In genomic region chr6:147689398-147689797, GRCh38 we compare ENCODE assay signal across 26 cellular contexts.
DNase-seq lines count a peak whose midpoint lies in the region; ATAC-seq, FAIRE-seq and TF ChIP-seq lines count a peak whose summit lies in the region.
"Had no signal": no experiment of that assay in that cellular context is flagged by ENCODE, and none has a peak within 500 bp of the region (broad histone marks: within the 10 kb centered on the region; RNA-seq: fewer than 3 reads in every experiment).

No MANE protein-coding gene starts in this region.

- H3K27me3 ChIP-seq in GM23338 (ENCODE audit: insufficient read depth) (no peaks in the 10 kb centered on the region), PC-3 (ENCODE audit: low read length) (no peaks in the 10 kb centered on the region), keratinocyte (ENCODE audit: control insufficient read depth, extremely low read depth, insufficient read depth, low read length) (no peaks in the 10 kb centered on the region), stomach (no peaks in the 10 kb centered on the region), mesendoderm (ENCODE audit: insufficient read depth, low read length, poor library complexity) (no peaks in the 10 kb centered on the region)
- H3K27me3 ChIP-seq: BLaER1, Peyer's patch had no signal

- H3K4me2 ChIP-seq in GM23338, result no peak overlapping the region
- H3K4me2 ChIP-seq in PC-3 (ENCODE audit: low read length), result no peak overlapping the region
- H3K4me2 ChIP-seq in keratinocyte (ENCODE audit: control insufficient read depth, extremely low read depth, insufficient read depth, low read depth, low read length), result no peak overlapping the region
- H3K4me2 ChIP-seq in mesendoderm (ENCODE audit: low read length), result no peak overlapping the region
- H3K4me2 ChIP-seq: BLaER1, KMS-11 had no signal

- no peaks in the 10 kb centered on the region for H3K79me1 ChIP-seq in mesendoderm (ENCODE audit: low read length)

- H3K9me3 Mint-ChIP-seq in GM23338, result no peaks in the 10 kb centered on the region; the same call in 2 of the 3 replicates
- H3K9me3 Mint-ChIP-seq: CD4-positive, alpha-beta T cell had no signal

- H3K18ac ChIP-seq in mesendoderm (ENCODE audit: low read length), result no peak overlapping the region

- no peaks in the 10 kb centered on the region for H3K9me3 ChIP-seq in PC-3 (ENCODE audit: low read length)
- no peaks in the 10 kb centered on the region for H3K9me3 ChIP-seq in keratinocyte (ENCODE audit: control insufficient read depth, low read depth, low read length)
- H3K9me3 ChIP-seq in stomach, result no peaks in the 10 kb centered on the region
- H3K9me3 ChIP-seq: BLaER1, Peyer's patch had no signal

- dilution Hi-C loops in keratinocyte (cut with MboI; ENCODE audit: extremely low pct_ligation_motif_present, low sequenced_read_pairs), result no loop called here

- no peak overlapping the region for H3K4me3 ChIP-seq in GM23338
- no peak overlapping the region for H3K4me3 ChIP-seq in PC-3 (ENCODE audit: low read length)
- H3K4me3 ChIP-seq in epithelial cell of esophagus (ENCODE audit: low read length), result no peak overlapping the region
- no peak overlapping the region for H3K4me3 ChIP-seq in keratinocyte (ENCODE audit: control insufficient read depth in 2 of 3, extremely low read depth in 1 of 3, insufficient read depth in 2 of 3, low read depth in 1 of 3, low read length in 3 of 3)
- H3K4me3 ChIP-seq in stomach, result no peak overlapping the region
- H3K4me3 ChIP-seq in mesendoderm (ENCODE audit: low read length), result no peak overlapping the region
- H3K4me3 ChIP-seq: BLaER1, Peyer's patch had no signal

- H3K9me2 ChIP-seq in GM23338 (ENCODE audit: insufficient read depth), result no peaks in the 10 kb centered on the region
- H3K9me2 ChIP-seq in PC-3 (replicated peaks; ENCODE audit: low read length), result no peaks in the 10 kb centered on the region

- H3K4ac ChIP-seq in mesendoderm (ENCODE audit: low read depth, low read length), result no peak overlapping the region

- H3K4me3 Mint-ChIP-seq in GM23338, result no peak overlapping the region
- H3K4me3 Mint-ChIP-seq: CD4-positive, alpha-beta T cell had no signal

- no TSS peak for BruUV-seq in PC-3 (replicated peaks; lab: Mats Ljungman, UMichigan)

- no peak for TF ChIP-seq POLR2A in stomach (IDR thresholded peaks at IDR 0.05)

- H4K20me1 ChIP-seq in GM23338 (replicated peaks; ENCODE audit: insufficient read depth) (no peaks in the 10 kb centered on the region), PC-3 (ENCODE audit: low read length) (no peaks in the 10 kb centered on the region), keratinocyte (ENCODE audit: control insufficient read depth, extremely low read depth, insufficient read depth, low read length) (no peaks in the 10 kb centered on the region)
- H4K20me1 ChIP-seq: BLaER1 had no signal

- no peak for TF ChIP-seq EP300 in stomach (IDR thresholded peaks at IDR 0.05)

- H3K27ac ChIP-seq in GM23338 (ENCODE audit: low read depth) (no peak overlapping the region), PC-3 (ENCODE audit: low read length) (no peak overlapping the region), keratinocyte (ENCODE audit: control insufficient read depth, insufficient read depth, low read length) (no peak overlapping the region), stomach (no peak overlapping the region), mesendoderm (ENCODE audit: low read depth, low read length) (no peak overlapping the region)
- H3K27ac ChIP-seq: BLaER1, KMS-11, Peyer's patch had no signal

- H3K36me3 ChIP-seq in GM23338 (ENCODE audit: insufficient read depth) (no peaks in the 10 kb centered on the region), PC-3 (ENCODE audit: low read depth, low read length) (no peaks in the 10 kb centered on the region), keratinocyte (ENCODE audit: control insufficient read depth in 2 of 2, extremely low read depth in 1 of 2, insufficient read depth in 2 of 2, low read length in 2 of 2) (no peaks in the 10 kb centered on the region), stomach (no peaks in the 10 kb centered on the region), mesendoderm (ENCODE audit: control insufficient read depth, insufficient read depth, low read length) (no peaks in the 10 kb centered on the region)
- H3K36me3 ChIP-seq: BLaER1, Peyer's patch had no signal

- no peaks in the 10 kb centered on the region for H3K4me1 ChIP-seq in GM23338 (ENCODE audit: insufficient read depth)
- no peaks in the 10 kb centered on the region for H3K4me1 ChIP-seq in PC-3 (ENCODE audit: insufficient read depth, low read length)
- H3K4me1 ChIP-seq in keratinocyte (ENCODE audit: control insufficient read depth, extremely low read depth, insufficient read depth, low read length), result peaks cover 4% of the 10 kb centered on the region
- H3K4me1 ChIP-seq in stomach, result no peaks in the 10 kb centered on the region
- no peaks in the 10 kb centered on the region for H3K4me1 ChIP-seq in mesendoderm (ENCODE audit: control insufficient read depth, low read depth, low read length)
- H3K4me1 ChIP-seq: BLaER1, Peyer's patch had no signal

- H3K9me1 ChIP-seq in keratinocyte (ENCODE audit: control insufficient read depth, extremely low read depth, insufficient read depth, low read length), result no peaks in the 10 kb centered on the region

- no peaks in the 10 kb centered on the region for H3K36me3 Mint-ChIP-seq in GM23338 (ENCODE audit: low read depth)

- ATAC-seq in GM23338 (no peak), PC-3 (peak; percentile 73), HG03175 (IDR thresholded peaks at IDR 0.05; ENCODE audit: unreplicated experiment) (no peak)
- ATAC-seq: HepG2 had no signal

- H2BK15ac ChIP-seq in mesendoderm (replicated peaks; ENCODE audit: low read depth), result no peak overlapping the region

- TF ChIP-seq CTCF in GM23338 (conservative IDR thresholded peaks at IDR 0.05; ENCODE audit: low read depth in 2 of 2) (no peak), PC-3 (conservative IDR thresholded peaks at IDR 0.05; ENCODE audit: low read depth, low read length) (no peak), epithelial cell of esophagus (IDR thresholded peaks at IDR 0.05; ENCODE audit: insufficient read depth, low read depth, low read length, missing control alignments) (no peak), keratinocyte (optimal IDR thresholded peaks at IDR 0.05 in 1 of 3, IDR thresholded peaks at IDR 0.05 in 1 of 3, conservative IDR thresholded peaks at IDR 0.05 in 1 of 3; ENCODE audit: extremely low read depth in 1 of 3, insufficient read depth in 2 of 3, low read length in 3 of 3) (no peak), stomach (IDR thresholded peaks at IDR 0.05) (no peak)

- no peak overlapping the region for H3K27ac Mint-ChIP-seq in GM23338
- H3K27ac Mint-ChIP-seq: CD4-positive, alpha-beta T cell had no signal

- DNase-seq in GM23338 (ENCODE audit: low spot score), result no peak
- peak; percentile 57 for DNase-seq in PC-3
- peak; percentile 22 for DNase-seq in epithelial cell of esophagus (ENCODE audit: low read depth)
- no peak for DNase-seq in keratinocyte (ENCODE audit: low read depth, low spot score)
- no peak for DNase-seq in stomach
- DNase-seq in mesendoderm, result no peak
- no peak for DNase-seq in NOMO-1 treated with dmso at 0.1 percent for 144 hours (lab: John Stamatoyannopoulos, UW; ENCODE audit: unreplicated experiment)
- DNase-seq: CD4-positive, alpha-beta T cell; COR-L47; DMS79 treated with DMSO at 0.1 percent for 48 hours; NCI-H1092 treated with DMSO at 0.1 percent for 48 hours; NCI-H146; NCI-H2029 treated with DMSO at 0.1 percent for 48 hours; NCI-H345; NCI-H524; NCI-H774; NK-92 treated with Interleukin-12 subunit alpha and Interleukin-12 subunit beta, amount 100 ng/mL, for 24 hours; Peyer's patch; Right ventricle myocardium superior had no signal

- no peaks in the 10 kb centered on the region for H3F3A ChIP-seq in GM23338 (replicated peaks; ENCODE audit: low read depth)
- H3F3A ChIP-seq in PC-3 (ENCODE audit: low read length, unreplicated experiment), result no peaks in the 10 kb centered on the region

- H3K9ac ChIP-seq in PC-3 (ENCODE audit: low read length), result no peak overlapping the region
- H3K9ac ChIP-seq in keratinocyte (ENCODE audit: control insufficient read depth, extremely low read depth, insufficient read depth, low read length), result no peak overlapping the region
- H3K9ac ChIP-seq in mesendoderm (ENCODE audit: low read length), result no peak overlapping the region
- H3K9ac ChIP-seq: BLaER1, KMS-11 had no signal

- no peak overlapping the region for H3K23ac ChIP-seq in mesendoderm (ENCODE audit: low read length)

- no peak for FAIRE-seq in keratinocyte (lab: Jason Lieb, UNC)
- FAIRE-seq: G401.6, GM18507, H54, HepG2 had no signal

- no peak overlapping the region for H4K8ac ChIP-seq in mesendoderm (ENCODE audit: low read depth, low read length)

- peak overlapping the region; percentile 6; the same call in 1 of the 2 replicates for H2AFZ ChIP-seq in GM23338
- H2AFZ ChIP-seq in PC-3 (ENCODE audit: low read length), result no peak overlapping the region
- peak overlapping the region; percentile 30 for H2AFZ ChIP-seq in keratinocyte (ENCODE audit: control insufficient read depth, low read length)

- CTCF ChIA-PET in PC-3 (lab: Charles Lee), result no interaction called here

- no peak overlapping the region for H2BK120ac ChIP-seq in mesendoderm (ENCODE audit: low read depth, low read length)

- no peak overlapping the region for H2BK5ac ChIP-seq in mesendoderm (ENCODE audit: low read length)

- H3K27me3 Mint-ChIP-seq in GM23338 (ENCODE audit: insufficient read depth, low read depth, poor library complexity), result no peaks in the 10 kb centered on the region

- H4K5ac ChIP-seq in mesendoderm (ENCODE audit: low read length), result no peak overlapping the region

- intact Hi-C loops in PC-3 (cut with micrococcal nuclease), result no loop called here
- intact Hi-C loops in stomach (cut with DNase I; ENCODE audit: low total_unique reads), result no loop called here

- H2AK5ac ChIP-seq in mesendoderm (ENCODE audit: low read length), result no peak overlapping the region

- H3K4me1 Mint-ChIP-seq in GM23338, result no peaks in the 10 kb centered on the region

- no peaks in the 10 kb centered on the region for H3K79me2 ChIP-seq in GM23338 (replicated peaks; ENCODE audit: insufficient read depth)
- H3K79me2 ChIP-seq in PC-3 (ENCODE audit: low read length), result no peaks in the 10 kb centered on the region
- H3K79me2 ChIP-seq in keratinocyte (ENCODE audit: control insufficient read depth, insufficient read depth, low read length), result no peaks in the 10 kb centered on the region
- no peaks in the 10 kb centered on the region for H3K79me2 ChIP-seq in mesendoderm (ENCODE audit: control insufficient read depth, insufficient read depth, low read length)

- POLR2A ChIA-PET in PC-3 (lab: Charles Lee; ENCODE audit: unreplicated experiment), result no interaction called here

- H3K56ac ChIP-seq in mesendoderm (ENCODE audit: low read length), result no peak overlapping the region

TF ChIP-seq in GM23338, 12 proteins besides CTCF, POLR2A, EP300 and RAD21 (continues in another document):
- TF ChIP-seq EZH2 (IDR thresholded peaks at IDR 0.05; ENCODE audit: low read depth, unreplicated experiment), result no peak
- no peak for TF ChIP-seq POLR2AphosphoS5 (IDR thresholded peaks at IDR 0.05; ENCODE audit: low read depth)
- no peak for TF ChIP-seq ZNF331 (CRISPR knock-in tag; IDR thresholded peaks at IDR 0.05; ENCODE audit: low read depth)
- TF ChIP-seq JUNB (IDR thresholded peaks at IDR 0.05; ENCODE audit: unreplicated experiment), result no peak
- TF ChIP-seq NANOG (IDR thresholded peaks at IDR 0.05; ENCODE audit: borderline replicate concordance), result no peak
- no peak for TF ChIP-seq STAT1 (IDR thresholded peaks at IDR 0.05; ENCODE audit: unreplicated experiment)
- TF ChIP-seq CREB1 (CRISPR knock-in tag; IDR thresholded peaks at IDR 0.05; ENCODE audit: low read depth), result no peak

Comparison
In these comparisons a context has a peak if more than half of its experiments do, and no peak if none do; other contexts are left out.
1. DNase-seq: peak in PC-3 (single experiment) and epithelial cell of esophagus (single experiment); none in GM23338 (single experiment), keratinocyte (single experiment), stomach (single experiment), mesendoderm (single experiment) and NOMO-1 treated with dmso at 0.1 percent for 144 hours (single experiment).